ENCODE assay signal across 18 cellular contexts in genomic region chr10:3813986-3814831, GRCh38. TPM values are rescaled to one million over a fixed set of nuclear protein-coding genes. Genes with fewer than 3 reads are reported as not detected.
A peak's percentile ranks its signal among the peaks of the same experiment; 100 is the strongest.
DNase-seq lines count a peak whose midpoint lies in the region; ATAC-seq and TF ChIP-seq lines count a peak whose summit lies in the region.
"Had no signal": no experiment of that assay in that cellular context is flagged by ENCODE, and none has a peak within 500 bp of the region (broad histone marks: within the 10 kb centered on the region; RNA-seq: fewer than 3 reads in every experiment).

No MANE protein-coding gene starts in this region.

- DNase-seq in NCI-H1417 (lab: John Stamatoyannopoulos, UW) (peak in 2 of 3 experiments; percentile 1 to 66), NCI-H1417 treated with DMSO at 0.1 percent for 48 hours (lab: John Stamatoyannopoulos, UW) (no peak), HT1080 (ENCODE audit: low read depth) (peak; percentile 48), retinal pigment epithelial cell (ENCODE audit: low read depth) (peak; percentile 34), H4 (ENCODE audit: low spot score) (no peak), DMS 273 (lab: John Stamatoyannopoulos, UW; ENCODE audit: unreplicated experiment) (no peak), DMS79 treated with DMSO at 0.1 percent for 48 hours (lab: John Stamatoyannopoulos, UW) (no peak)
- DNase-seq in central memory CD8-positive, alpha-beta T cell (ENCODE audit: low spot score in 2 of 2): no peak
- DNase-seq: 8988T, DMS153, kidney, naive B cell had no signal

- peak overlapping the region; percentile 95 for H3K27ac Mint-ChIP-seq in central memory CD8-positive, alpha-beta T cell (ENCODE audit: low read depth)
- H3K27ac Mint-ChIP-seq: dendritic cell treated with granulocyte-macrophage colony-stimulating factor and Interleukin-4, amounts not matched to agents 40 ng/mL and 50 ng/mL, for 4 days had no signal

- H3K27me3 Mint-ChIP-seq in central memory CD8-positive, alpha-beta T cell: no peaks in the 10 kb centered on the region
- H3K27me3 Mint-ChIP-seq: activated CD4-positive, alpha-beta memory T cell treated with anti-CD3 and anti-CD28 coated beads for 36 hours; dendritic cell treated with granulocyte-macrophage colony-stimulating factor and Interleukin-4, amounts not matched to agents 40 ng/mL and 50 ng/mL, for 4 days had no signal

- H3K4me3 Mint-ChIP-seq in central memory CD8-positive, alpha-beta T cell: peak overlapping the region; percentile 73
- H3K4me3 Mint-ChIP-seq: activated naive CD4-positive, alpha-beta T cell treated with anti-CD3 and anti-CD28 coated beads for 36 hours; dendritic cell treated with granulocyte-macrophage colony-stimulating factor and Interleukin-4, amounts not matched to agents 40 ng/mL and 50 ng/mL, for 4 days; naive B cell; T-helper 2 cell treated with Interferon-gamma antibody and Interleukin-4, amounts not matched to agents 5 μg/mL and 100 μg/mL, for 36 hours had no signal

- ATAC-seq in central memory CD8-positive, alpha-beta T cell (replicated peaks; ENCODE audit: extremely low read depth, poor library complexity, severe bottlenecking): no peak
- ATAC-seq: sciatic nerve had no signal

- no peak for TF ChIP-seq CTCF in retinal pigment epithelial cell (conservative IDR thresholded peaks at IDR 0.05; ENCODE audit: low read depth, low read length)

- peaks cover 13% of the 10 kb centered on the region for H3K36me3 Mint-ChIP-seq in central memory CD8-positive, alpha-beta T cell (ENCODE audit: insufficient read depth)
- H3K36me3 Mint-ChIP-seq: activated CD4-positive, alpha-beta memory T cell treated with anti-CD3 and anti-CD28 coated beads for 36 hours; naive B cell had no signal

- no peaks in the 10 kb centered on the region for H3K9me3 Mint-ChIP-seq in central memory CD8-positive, alpha-beta T cell
- H3K9me3 Mint-ChIP-seq: activated CD4-positive, alpha-beta memory T cell treated with anti-CD3 and anti-CD28 coated beads for 36 hours; activated naive CD4-positive, alpha-beta T cell treated with anti-CD3 and anti-CD28 coated beads for 36 hours; dendritic cell treated with granulocyte-macrophage colony-stimulating factor and Interleukin-4, amounts not matched to agents 40 ng/mL and 50 ng/mL, for 4 days; T-helper 2 cell treated with Interferon-gamma antibody and Interleukin-4, amounts not matched to agents 5 μg/mL and 100 μg/mL, for 36 hours had no signal

- H3K4me1 Mint-ChIP-seq in central memory CD8-positive, alpha-beta T cell: peaks cover 33% of the 10 kb centered on the region

- H3K4me3 ChIP-seq in retinal pigment epithelial cell (ENCODE audit: low read length): no peak overlapping the region
- H3K4me3 ChIP-seq: tibial artery had no signal

RNA-seq across cellular contexts. Expression of gene KLF6, which starts 29.2 kb away (rescaled TPM):
- 59.7 and 93.0 TPM in 2 replicates for total RNA-seq in HT1080 (2014; rRNA removed; shearing (Covaris generic))
- polyA plus RNA-seq in HT1080 (2015; cell fraction: cytosol; rRNA removed): 75.1 and 87.5 TPM in 2 replicates
- polyA plus RNA-seq in HT1080 (2015; cell fraction: nucleus; rRNA removed): 247 and 255 TPM in 2 replicates
- 2.9 and 3.9 TPM in 2 replicates for total RNA-seq in H4 (2014; rRNA removed; shearing (Covaris generic))

Comparison
In these comparisons a context has a peak if more than half of its experiments do, and no peak if none do; other contexts are left out.
1. DNase-seq: peak in NCI-H1417 (2 of 3), HT1080 (single experiment) and retinal pigment epithelial cell (single experiment); none in NCI-H1417 treated with DMSO at 0.1 percent for 48 hours (single experiment), central memory CD8-positive, alpha-beta T cell (0 of 2), H4 (single experiment), DMS 273 (single experiment) and DMS79 treated with DMSO at 0.1 percent for 48 hours (single experiment).
2. RNA of gene KLF6, which starts 29.2 kb away (total RNA-seq): 59.7 to 93.0 TPM in HT1080; 2.9 to 3.9 TPM in H4; every median in the first group is over 10 times any median in the second.